In genomic region chr17:42456223-42457106, GRCh38 we compare ENCODE assay signal across 1 cellular context.
TF ChIP-seq lines count a peak whose summit lies in the region.

No MANE protein-coding gene starts in this region.

TF ChIP-seq in K562, 482 proteins besides CTCF, POLR2A, EP300 and RAD21 (continued from another document and continues in another):
- TF ChIP-seq STAT6 (CRISPR knock-in tag; IDR thresholded peaks at IDR 0.05): no peak
- TF ChIP-seq CCNT2 (IDR thresholded peaks at IDR 0.05; ENCODE audit: borderline replicate concordance, extremely low read depth, insufficient read length, low read depth, low read length): no peak
- TF ChIP-seq ATF3 (IDR thresholded peaks at IDR 0.05): peak; percentile 17; the same call in 1 of the 2 replicates
- no peak for TF ChIP-seq ATF3 (CRISPR knock-in tag; conservative IDR thresholded peaks at IDR 0.05)
- 0 out of 2 replicates have a peak, but pooled peaks have one; percentile 59 for TF ChIP-seq NFATC3 (IDR thresholded peaks at IDR 0.05)
- no peak for TF ChIP-seq IRF9 (tag; IDR thresholded peaks at IDR 0.05)
- peak; percentile 73 for TF ChIP-seq TOE1 (IDR thresholded peaks at IDR 0.05; ENCODE audit: borderline replicate concordance)
- TF ChIP-seq TOE1 (CRISPR knock-in tag; IDR thresholded peaks at IDR 0.05; ENCODE audit: borderline replicate concordance, low read depth): no peak
- TF ChIP-seq DACH1 (IDR thresholded peaks at IDR 0.05; ENCODE audit: partially characterized antibody): peak; percentile 73
- no peak for TF ChIP-seq PYGO2 (tag; IDR thresholded peaks at IDR 0.05)
- TF ChIP-seq EHMT2 (IDR thresholded peaks at IDR 0.05): peak; percentile 78
- no peak for TF ChIP-seq GABPB1 (CRISPR knock-in tag; IDR thresholded peaks at IDR 0.05)
- TF ChIP-seq POLR2AphosphoS5 (IDR thresholded peaks at IDR 0.05; ENCODE audit: control insufficient read depth, insufficient read depth, low read depth, low read length): peak; percentile 85
- no peak for TF ChIP-seq ZNF583 (CRISPR knock-in tag; IDR thresholded peaks at IDR 0.05)
- TF ChIP-seq SRSF7 (optimal IDR thresholded peaks at IDR 0.05; ENCODE audit: low read depth, low read length): no peak
- peak; percentile 45; the same call in 1 of the 2 replicates for TF ChIP-seq CTBP1 (IDR thresholded peaks at IDR 0.05; ENCODE audit: borderline replicate concordance)
- TF ChIP-seq BCLAF1 (IDR thresholded peaks at IDR 0.05; ENCODE audit: borderline replicate concordance in 1 of 2, control insufficient read depth in 1 of 2, low read depth in 2 of 2, low read length in 1 of 2): no peak
- TF ChIP-seq PHF20 (IDR thresholded peaks at IDR 0.05; ENCODE audit: partially characterized antibody): no peak
- TF ChIP-seq RBM39 (optimal IDR thresholded peaks at IDR 0.05; ENCODE audit: low read depth, low read length): no peak
- no peak for TF ChIP-seq PCBP1 (IDR thresholded peaks at IDR 0.05; ENCODE audit: low read depth, low read length, poor library complexity, severe bottlenecking)
- peak; percentile 69; the same call in 1 of the 2 replicates for TF ChIP-seq L3MBTL2 (IDR thresholded peaks at IDR 0.05)
- TF ChIP-seq RB1 (IDR thresholded peaks at IDR 0.05; ENCODE audit: low read depth): peak; percentile 41; the same call in 1 of the 2 replicates
- TF ChIP-seq SOX6 (IDR thresholded peaks at IDR 0.05): 0 out of 2 replicates have a peak, but pooled peaks have one; percentile 32
- TF ChIP-seq SPI1 (IDR thresholded peaks at IDR 0.05; ENCODE audit: borderline replicate concordance, low read depth, low read length): peak; percentile 70; the same call in 1 of the 2 replicates
- peak in 1 of 2 experiments; percentile 13; a peak in 1 of 4 replicates for TF ChIP-seq CSDE1 (IDR thresholded peaks at IDR 0.05)
- no peak for TF ChIP-seq SAFB (IDR thresholded peaks at IDR 0.05; ENCODE audit: borderline replicate concordance, low read depth, low read length)
- TF ChIP-seq ZKSCAN8 (CRISPR knock-in tag; IDR thresholded peaks at IDR 0.05): 0 out of 2 replicates have a peak, but pooled peaks have one; percentile 71
- no peak for TF ChIP-seq ZNF518B (CRISPR knock-in tag; IDR thresholded peaks at IDR 0.05)
- TF ChIP-seq BACH1 (tag; IDR thresholded peaks at IDR 0.05): peak; percentile 20; the same call in 1 of the 2 replicates
- no peak for TF ChIP-seq LARP7 (IDR thresholded peaks at IDR 0.05)
- no peak for TF ChIP-seq TAF1 (IDR thresholded peaks at IDR 0.05; ENCODE audit: control insufficient read depth, extremely low read depth, insufficient read depth, low read length, severe bottlenecking)
- TF ChIP-seq FOXA3 (CRISPR knock-in tag; conservative IDR thresholded peaks at IDR 0.05 in 1 of 2, IDR thresholded peaks at IDR 0.05 in 1 of 2): peak in 1 of 2 experiments; percentile 4; a peak in 1 of 4 replicates
- peak; percentile 92 for TF ChIP-seq NFRKB (IDR thresholded peaks at IDR 0.05; ENCODE audit: low read depth)
- no peak for TF ChIP-seq ZNF311 (CRISPR knock-in tag; IDR thresholded peaks at IDR 0.05)
- 0 out of 2 replicates have a peak, but pooled peaks have one; percentile 38 for TF ChIP-seq MEF2A (IDR thresholded peaks at IDR 0.05; ENCODE audit: control insufficient read depth, low read depth, low read length)
- TF ChIP-seq ZNF644 (tag; IDR thresholded peaks at IDR 0.05; ENCODE audit: low read depth): no peak
- TF ChIP-seq ATF4 (CRISPR knock-in tag; IDR thresholded peaks at IDR 0.05): no peak
- no peak for TF ChIP-seq FOXA1 (IDR thresholded peaks at IDR 0.05; ENCODE audit: borderline replicate concordance)
- TF ChIP-seq SP1 (CRISPR knock-in tag; IDR thresholded peaks at IDR 0.05): no peak
- TF ChIP-seq TAF9B (IDR thresholded peaks at IDR 0.05; ENCODE audit: partially characterized antibody): peak; percentile 69
- TF ChIP-seq MTA2 (IDR thresholded peaks at IDR 0.05; ENCODE audit: low read depth): peak; percentile 74
- no peak for TF ChIP-seq NFIX (CRISPR knock-in tag; IDR thresholded peaks at IDR 0.05; ENCODE audit: low read depth)
- no peak for TF ChIP-seq GATAD2A (IDR thresholded peaks at IDR 0.05)
- no peak for TF ChIP-seq POLR2AphosphoS2 (IDR thresholded peaks at IDR 0.05; ENCODE audit: low read length)
- no peak for TF ChIP-seq COPS2 (conservative IDR thresholded peaks at IDR 0.05)
- TF ChIP-seq TFAP4 (CRISPR knock-in tag; IDR thresholded peaks at IDR 0.05; ENCODE audit: borderline replicate concordance): peak; percentile 79; the same call in 1 of the 2 replicates
- TF ChIP-seq PHTF2 (CRISPR knock-in tag; IDR thresholded peaks at IDR 0.05): no peak
- TF ChIP-seq ZFPM2 (CRISPR knock-in tag; IDR thresholded peaks at IDR 0.05): no peak
- no peak for TF ChIP-seq THAP7 (CRISPR knock-in tag; IDR thresholded peaks at IDR 0.05)
- no peak for TF ChIP-seq ZMIZ1 (IDR thresholded peaks at IDR 0.05; ENCODE audit: low read depth in 2 of 2, low read length in 2 of 2)
- TF ChIP-seq MAFG (tag; conservative IDR thresholded peaks at IDR 0.05): no peak
- no peak for TF ChIP-seq PRPF4 (IDR thresholded peaks at IDR 0.05; ENCODE audit: insufficient read depth, low read depth, low read length, poor library complexity, severe bottlenecking)
- no peak for TF ChIP-seq GTF2A2 (tag; IDR thresholded peaks at IDR 0.05)
- no peak for TF ChIP-seq FUS (optimal IDR thresholded peaks at IDR 0.05; ENCODE audit: low read depth, low read length)
- TF ChIP-seq ZBTB1 (CRISPR knock-in tag; IDR thresholded peaks at IDR 0.05; ENCODE audit: borderline replicate concordance, low read depth): no peak
